In the genomic region with DNA sequence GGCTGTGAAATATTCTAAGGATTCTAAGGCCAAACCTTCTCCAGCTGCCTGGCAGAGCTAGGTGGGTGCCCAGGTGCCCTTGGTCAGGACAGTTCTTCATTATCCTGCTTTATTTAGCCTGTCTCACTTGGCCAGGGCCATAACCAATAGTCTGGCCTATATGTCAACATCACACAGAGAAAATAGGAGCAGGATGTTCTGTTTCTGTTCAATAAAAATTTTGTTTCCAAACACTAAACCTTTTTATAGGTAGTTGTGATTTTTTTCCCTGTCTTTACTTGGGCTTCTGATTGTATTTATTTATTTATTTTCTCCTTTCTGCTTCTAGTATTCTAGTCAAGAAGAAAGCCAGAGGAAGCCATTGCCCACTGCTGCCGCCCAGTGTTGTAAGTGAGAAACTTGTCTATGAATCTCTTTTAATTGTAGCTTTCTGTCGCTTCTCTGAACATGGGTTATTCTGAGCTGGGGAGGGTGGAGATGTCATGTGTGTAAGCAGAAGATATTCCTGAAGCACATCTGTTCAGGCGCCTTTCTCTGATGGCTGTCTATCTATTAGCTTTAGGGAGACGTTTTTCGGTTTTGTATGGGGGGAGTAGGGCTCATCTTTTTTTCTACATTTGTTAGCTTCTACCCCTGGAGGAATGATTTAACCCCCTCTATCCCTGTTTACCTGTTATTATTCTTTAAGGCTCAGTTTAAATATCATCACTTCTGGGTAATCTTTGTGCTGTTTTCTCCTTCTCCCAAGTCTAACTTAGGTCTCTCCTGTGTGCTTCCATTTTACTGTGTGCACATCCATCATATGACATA, we compare ENCODE assay signal across 7 cellular contexts.
DNase-seq lines count a peak whose midpoint lies in the region; ATAC-seq, FAIRE-seq and TF ChIP-seq lines count a peak whose summit lies in the region.

No MANE protein-coding gene starts in this region.

- DNase-seq in GM06990 (ENCODE audit: extremely low read depth, insufficient read length), result no peak
- peak; percentile 31 for DNase-seq in NCI-H128 (lab: John Stamatoyannopoulos, UW; ENCODE audit: unreplicated experiment)
- DNase-seq in T-helper 22 cell (ENCODE audit: low read depth), result peak; percentile 1
- peak; percentile 62 for DNase-seq in bronchial epithelial cell (ENCODE audit: low read depth)
- DNase-seq in inferior parietal cortex (ENCODE audit: extremely low spot score), result peak; percentile 86
- peak; percentile 7 to 27 for DNase-seq in stimulated activated CD4-positive, alpha-beta T cell treated with anti-CD3 and anti-CD28 coated beads, Interleukin-12 subunit alpha, Interleukin-12 subunit beta, amount 100 ng/mL, for 24 hours (ENCODE audit: low read depth in 2 of 2)

- H3K36me3 ChIP-seq in GM06990 (ENCODE audit: control insufficient read depth, insufficient read depth, low read length) (no peaks in the 10 kb centered on the region), bronchial epithelial cell (ENCODE audit: control insufficient read depth, insufficient read depth, low read length) (no peaks in the 10 kb centered on the region)

- FAIRE-seq in bronchial epithelial cell (lab: Jason Lieb, UNC), result no peak

- H3K27me3 ChIP-seq in GM06990 (replicated peaks; ENCODE audit: control insufficient read depth, insufficient read depth, low read length) (no peaks in the 10 kb centered on the region), bronchial epithelial cell (ENCODE audit: control insufficient read depth, insufficient read depth, low read length) (no peaks in the 10 kb centered on the region)

- TF ChIP-seq CTCF in GM06990 (IDR thresholded peaks at IDR 0.05; ENCODE audit: insufficient read depth, low read length, poor library complexity, severe bottlenecking) (peak; percentile 84), bronchial epithelial cell (IDR thresholded peaks at IDR 0.05; ENCODE audit: insufficient read depth, low read length, severe bottlenecking) (peak; percentile 66)

- H3K4me3 ChIP-seq in GM06990 (replicated peaks; ENCODE audit: low read depth, low read length) (no peak overlapping the region), bronchial epithelial cell (ENCODE audit: low read depth, low read length) (no peak overlapping the region)

- ATAC-seq in GM21381 (IDR thresholded peaks at IDR 0.05; ENCODE audit: unreplicated experiment), result no peak
